ENCODE assay signal across 8 cellular contexts in genomic region chr6:111057074-111057752, GRCh38. TPM values are rescaled to one million over a fixed set of nuclear protein-coding genes. Genes with fewer than 3 reads are reported as not detected.
A peak's percentile ranks its signal among the peaks of the same experiment; 100 is the strongest.
DNase-seq lines count a peak whose midpoint lies in the region; ATAC-seq, FAIRE-seq and TF ChIP-seq lines count a peak whose summit lies in the region.

No MANE protein-coding gene starts in this region.

- ATAC-seq in GM18907 (IDR thresholded peaks at IDR 0.05; ENCODE audit: unreplicated experiment): peak; percentile 53
- peak; percentile 85 to 99 (median 96) for ATAC-seq in pancreas
- no peak for ATAC-seq in HG02623 (IDR thresholded peaks at IDR 0.05; ENCODE audit: unreplicated experiment)
- ATAC-seq in GM21367 (IDR thresholded peaks at IDR 0.05; ENCODE audit: unreplicated experiment): no peak

- H3K9me3 ChIP-seq in SU-DHL-6 (ENCODE audit: insufficient read depth, low read length): no peaks in the 10 kb centered on the region
- no peaks in the 10 kb centered on the region for H3K9me3 ChIP-seq in fibroblast of lung (ENCODE audit: control insufficient read depth, insufficient read depth, low read depth, low read length)
- H3K9me3 ChIP-seq in pancreas: no peaks in the 10 kb centered on the region

- H3K36me3 ChIP-seq in SU-DHL-6 (ENCODE audit: low read length) (no peaks in the 10 kb centered on the region), fibroblast of lung (ENCODE audit: control insufficient read depth, insufficient read depth, low read length) (no peaks in the 10 kb centered on the region), pancreas (no peaks in the 10 kb centered on the region)

- H3K9me2 ChIP-seq in SU-DHL-6 (replicated peaks; ENCODE audit: insufficient read depth, low read length): no peaks in the 10 kb centered on the region

- H3K27me3 ChIP-seq in SU-DHL-6 (ENCODE audit: low read length) (no peaks in the 10 kb centered on the region), fibroblast of lung (ENCODE audit: control insufficient read depth, insufficient read depth, low read length) (no peaks in the 10 kb centered on the region), pancreas (no peaks in the 10 kb centered on the region)

- FAIRE-seq in pancreas (lab: Jason Lieb, UNC): no peak

- TF ChIP-seq CTCF in NB4 (IDR thresholded peaks at IDR 0.05; ENCODE audit: low read depth, low read length) (peak; percentile 78), SU-DHL-6 (IDR thresholded peaks at IDR 0.05; ENCODE audit: insufficient read depth, low read length, poor library complexity, severe bottlenecking) (peak; percentile 68), fibroblast of lung (conservative IDR thresholded peaks at IDR 0.05 in 1 of 2, IDR thresholded peaks at IDR 0.05 in 1 of 2; ENCODE audit: low read depth in 1 of 2, low read length in 2 of 2) (peak; percentile 74 to 88), pancreas (IDR thresholded peaks at IDR 0.05) (peak; percentile 49 to 82 (median 58))

- H3K27ac ChIP-seq in SU-DHL-6 (ENCODE audit: low read depth, low read length) (no peak overlapping the region), fibroblast of lung (ENCODE audit: insufficient read depth, low read length) (no peak overlapping the region), pancreas (no peak overlapping the region)

- TF ChIP-seq POLR2A in NB4 (IDR thresholded peaks at IDR 0.05; ENCODE audit: extremely low read depth, insufficient read length): no peak

- no peaks in the 10 kb centered on the region for H3F3A ChIP-seq in SU-DHL-6 (ENCODE audit: insufficient read depth)

- H3K4me3 ChIP-seq in NB4 (ENCODE audit: low read depth, low read length) (no peak overlapping the region), SU-DHL-6 (ENCODE audit: insufficient read depth, low read length, poor library complexity, severe bottlenecking) (no peak overlapping the region), fibroblast of lung (replicated peaks in 1 of 4; ENCODE audit: control extremely low read depth in 1 of 4, insufficient read depth in 1 of 4, low read depth in 3 of 4, low read length in 4 of 4) (no peak overlapping the region), pancreas (no peak overlapping the region)

- H3K4me1 ChIP-seq in fibroblast of lung (ENCODE audit: control insufficient read depth, extremely low read depth, insufficient read depth, low read length) (no peaks in the 10 kb centered on the region), pancreas (no peaks in the 10 kb centered on the region)

- WGBS in pancreas, 2 donors: 38 to 40% methylated on average over 12 of the region's 12 CpGs

- H3K79me2 ChIP-seq in SU-DHL-6 (ENCODE audit: insufficient read depth, low read length): no peaks in the 10 kb centered on the region
- H3K79me2 ChIP-seq in fibroblast of lung (ENCODE audit: control insufficient read depth, insufficient read depth, low read length): no peaks in the 10 kb centered on the region

- DNase-seq in CMK (ENCODE audit: low read depth): peak; percentile 22
- peak; percentile 67 for DNase-seq in NB4 (ENCODE audit: low read depth)
- DNase-seq in fibroblast of lung (ENCODE audit: low read depth in 2 of 2): peak; percentile 25 to 57
- peak in 2 of 6 donors; percentile 31 to 38 for DNase-seq in pancreas

- H4K20me1 ChIP-seq in SU-DHL-6 (ENCODE audit: low read depth, low read length) (no peaks in the 10 kb centered on the region), fibroblast of lung (ENCODE audit: control insufficient read depth, extremely low read depth, insufficient read depth, low read length) (no peaks in the 10 kb centered on the region)

- intact Hi-C loops in pancreas (cut with DNase I): loop anchor here in 2 of 3 donors (5.0 to 10.0 kb wide), 2 partner anchors 148 to 150 kb away; no protein-coding TSS in a partner anchor

- H2AFZ ChIP-seq in SU-DHL-6 (ENCODE audit: low read depth, low read length, severe bottlenecking): no peak overlapping the region
- no peak overlapping the region for H2AFZ ChIP-seq in fibroblast of lung (ENCODE audit: low read length)

- H3K4me2 ChIP-seq in SU-DHL-6 (ENCODE audit: low read depth, low read length, poor library complexity, severe bottlenecking) (no peak overlapping the region), fibroblast of lung (ENCODE audit: extremely low read depth, insufficient read depth, low read length) (no peak overlapping the region)

- H3K9ac ChIP-seq in SU-DHL-6 (ENCODE audit: low read length) (no peak overlapping the region), fibroblast of lung (ENCODE audit: insufficient read depth, low read length) (no peak overlapping the region)

RNA-seq across cellular contexts. Expression of gene SLC16A10, which starts 30.1 kb away (rescaled TPM):
- under 0.01 TPM in 1 of 2 replicates, not detected in the other for total RNA-seq in fibroblast of lung
- polyA plus RNA-seq in fibroblast of lung: not detected in 2 replicates
- polyA plus RNA-seq in fibroblast of lung (2012): not detected in 2 replicates
- polyA minus RNA-seq in fibroblast of lung (ENCODE audit: low replicate concordance): not detected in 2 replicates
- total RNA-seq in pancreas: 10 to 100 TPM; 24.1 to 48.8 (median 34.9) TPM
- 1 to 10 TPM; 5.1 to 5.5 TPM for polyA plus RNA-seq in pancreas

Comparison
In these comparisons a context has a peak if more than half of its experiments do, and no peak if none do; other contexts are left out.
1. ATAC-seq: peak in GM18907 (single experiment) and pancreas (4 of 4); none in HG02623 (single experiment) and GM21367 (single experiment).
2. RNA of gene SLC16A10, which starts 30.1 kb away (total RNA-seq): 24.1 to 48.8 TPM in pancreas; under 0.01 TPM in fibroblast of lung; every median in the first group is over 10 times any median in the second.
3. Peak in every context shown above with its lines, with median percentiles within 50 percentile points of each other: CTCF ChIP-seq.